Comparison of ENCODE assay signal across 19 cellular contexts in the genomic region with DNA sequence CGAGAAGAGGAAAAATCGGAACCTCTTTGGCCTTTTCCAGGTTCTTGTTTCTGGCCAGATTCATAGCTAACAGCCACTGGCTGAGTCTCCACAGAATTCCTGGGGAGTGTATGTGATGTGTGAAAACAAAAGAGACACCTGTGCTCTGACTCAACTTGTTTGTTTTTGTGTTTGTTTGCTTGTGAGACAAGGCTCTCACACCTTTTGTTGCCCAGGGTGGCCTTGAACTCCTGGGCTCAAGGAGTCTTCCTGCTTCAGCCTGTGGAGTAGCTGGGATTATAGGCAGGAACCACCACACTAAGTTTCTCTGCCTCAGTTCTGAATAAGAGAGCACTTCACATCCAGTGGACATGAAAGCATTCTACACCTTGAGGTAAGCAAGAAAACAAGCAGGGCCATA. TPM values are rescaled to one million over a fixed set of nuclear protein-coding genes. Genes with fewer than 3 reads are reported as not detected.
"Had no signal": no experiment of that assay in that cellular context is flagged by ENCODE, and none has a peak within 500 bp of the region (broad histone marks: within the 10 kb centered on the region; RNA-seq: fewer than 3 reads in every experiment).

No MANE protein-coding gene starts in this region.

- ATAC-seq: activated CD4-positive, alpha-beta T cell treated with anti-CD3 and anti-CD28 coated beads for 36 hours; activated naive CD4-positive, alpha-beta T cell treated with anti-CD3 and anti-CD28 coated beads, Interleukin-2, amount 50 U/mL, for 72 hours; naive thymus-derived CD8-positive, alpha-beta T cell; WTC11 had no signal

- H3K27ac Mint-ChIP-seq: activated CD4-positive, alpha-beta T cell treated with anti-CD3 and anti-CD28 coated beads for 36 hours; activated naive CD4-positive, alpha-beta T cell treated with anti-CD3 and anti-CD28 coated beads, Interleukin-2, amount 50 U/mL, for 72 hours; activated T-helper 1 cell treated with anti-CD3 and anti-CD28 coated beads, Interleukin-12 subunit alpha, Interleukin-12 subunit beta, Interleukin-2, Interleukin-4 antibody, amounts not matched to agents 30 ng/mL and 10 ng/mL and 1 ng/mL, durations not matched to agents 14 hours and 24 hours and 36 hours; WTC11 had no signal

- H3K4me3 ChIP-seq: adrenal gland, esophagus muscularis mucosa, sigmoid colon had no signal

- H3K4me1 ChIP-seq: adrenal gland, esophagus muscularis mucosa, parathyroid adenoma, sigmoid colon had no signal

- H3K36me3 Mint-ChIP-seq: activated naive CD4-positive, alpha-beta T cell treated with anti-CD3 and anti-CD28 coated beads, Interleukin-2, amount 50 U/mL, for 72 hours; naive thymus-derived CD8-positive, alpha-beta T cell had no signal

- H3K27me3 ChIP-seq: adrenal gland, esophagus muscularis mucosa, sigmoid colon had no signal

- H3K9me3 Mint-ChIP-seq: activated naive CD4-positive, alpha-beta T cell treated with anti-CD3 and anti-CD28 coated beads, Interleukin-2, amount 50 U/mL, for 72 hours had no signal

- H3K79me2 ChIP-seq: parathyroid adenoma had no signal

- H3K27ac ChIP-seq: adrenal gland, esophagus muscularis mucosa, parathyroid adenoma, sigmoid colon had no signal

- H3K27me3 Mint-ChIP-seq: naive thymus-derived CD8-positive, alpha-beta T cell had no signal

- H3K9me3 ChIP-seq: adrenal gland, esophagus muscularis mucosa, sigmoid colon had no signal

- H2AFZ ChIP-seq: parathyroid adenoma had no signal

- H3K4me3 Mint-ChIP-seq: activated CD4-positive, alpha-beta T cell treated with anti-CD3 and anti-CD28 coated beads for 36 hours; activated T-helper 1 cell treated with anti-CD3 and anti-CD28 coated beads, Interleukin-12 subunit alpha, Interleukin-12 subunit beta, Interleukin-2, Interleukin-4 antibody, amounts not matched to agents 30 ng/mL and 10 ng/mL and 1 ng/mL, durations not matched to agents 14 hours and 24 hours and 36 hours; naive thymus-derived CD8-positive, alpha-beta T cell; WTC11 had no signal

- DNase-seq: activated CD4-positive, alpha-beta T cell treated with anti-CD3 and anti-CD28 coated beads for 36 hours; activated CD4-positive, alpha-beta T cell treated with anti-CD3 and anti-CD28 coated beads, Interleukin-2, amount 50 U/mL, for 48 hours; activated gamma-delta T cell treated with Interleukin-2 at 50 U/mL for 16 hours; activated T-cell treated with anti-CD3 and anti-CD28 coated beads for 4 hours; adrenal gland; effector CD4-positive, alpha-beta T cell; mesenchymal stem cell; naive thymus-derived CD8-positive, alpha-beta T cell; sigmoid colon; stimulated activated CD4-positive, alpha-beta T cell treated with anti-CD3 and anti-CD28 coated beads, Interleukin-4, amount 100 ng/mL, for 4 hours; stimulated activated naive CD4-positive, alpha-beta T cell had no signal

- H3K9ac ChIP-seq: parathyroid adenoma had no signal

- H3K36me3 ChIP-seq: adrenal gland, esophagus muscularis mucosa, sigmoid colon had no signal

RNA-seq across cellular contexts. Expression of a gene that starts 22.7 kb away (rescaled TPM):
- total RNA-seq: activated CD4-positive, alpha-beta T cell treated with anti-CD3 and anti-CD28 coated beads for 36 hours; activated naive CD4-positive, alpha-beta T cell treated with anti-CD3 and anti-CD28 coated beads, Interleukin-2, amount 50 U/mL, for 72 hours; activated T-helper 1 cell treated with anti-CD3 and anti-CD28 coated beads, Interleukin-12 subunit alpha, Interleukin-12 subunit beta, Interleukin-2, Interleukin-4 antibody, amounts not matched to agents 30 ng/mL and 10 ng/mL and 1 ng/mL, durations not matched to agents 14 hours and 24 hours and 36 hours; endothelial cell of umbilical vein; naive thymus-derived CD8-positive, alpha-beta T cell had no signal

RNA-seq across cellular contexts. Expression of a gene that starts 27.3 kb away (rescaled TPM):
- total RNA-seq: activated CD4-positive, alpha-beta T cell treated with anti-CD3 and anti-CD28 coated beads for 36 hours; activated naive CD4-positive, alpha-beta T cell treated with anti-CD3 and anti-CD28 coated beads, Interleukin-2, amount 50 U/mL, for 72 hours; activated T-helper 1 cell treated with anti-CD3 and anti-CD28 coated beads, Interleukin-12 subunit alpha, Interleukin-12 subunit beta, Interleukin-2, Interleukin-4 antibody, amounts not matched to agents 30 ng/mL and 10 ng/mL and 1 ng/mL, durations not matched to agents 14 hours and 24 hours and 36 hours; adrenal gland; cerebellum; endothelial cell of umbilical vein; esophagus muscularis mucosa; naive thymus-derived CD8-positive, alpha-beta T cell; ureter had no signal
